9 cellular contexts compared by ENCODE assay signal in the genomic region with DNA sequence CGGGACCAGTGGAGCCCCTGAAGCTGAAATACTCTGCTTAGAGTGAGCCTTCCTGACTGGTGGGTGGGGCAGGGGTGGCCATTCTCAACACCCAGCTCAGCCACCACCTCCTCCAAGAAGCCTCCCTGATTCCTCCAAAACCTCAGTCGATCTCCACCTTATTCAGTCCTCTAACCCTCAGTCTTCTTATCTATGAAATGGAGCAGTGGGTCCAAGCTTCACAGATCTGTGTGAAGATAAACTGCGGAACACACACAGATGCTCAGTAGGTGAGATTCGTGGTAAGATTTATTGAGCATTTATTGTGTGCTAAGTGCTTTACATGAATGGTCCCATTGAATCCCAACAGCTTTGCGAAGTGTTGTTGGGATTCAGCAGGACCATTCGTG.
DNase-seq lines count a peak whose midpoint lies in the region; ATAC-seq, FAIRE-seq and TF ChIP-seq lines count a peak whose summit lies in the region.
"Had no signal": no experiment of that assay in that cellular context is flagged by ENCODE, and none has a peak within 500 bp of the region (broad histone marks: within the 10 kb centered on the region; RNA-seq: fewer than 3 reads in every experiment).

No MANE protein-coding gene starts in this region.

- H3K79me1 ChIP-seq in mesendoderm (ENCODE audit: low read length): no peaks in the 10 kb centered on the region

- peak overlapping the region; percentile 96 for H3K27ac Mint-ChIP-seq in activated T-helper 17 cell treated with anti-CD3 and anti-CD28 coated beads, Interleukin-2, amount 50 U/mL, for 72 hours

- H3K9me3 Mint-ChIP-seq in activated T-helper 17 cell treated with anti-CD3 and anti-CD28 coated beads, Interleukin-2, amount 50 U/mL, for 72 hours: no peaks in the 10 kb centered on the region

- H2BK15ac ChIP-seq in mesendoderm (replicated peaks; ENCODE audit: low read depth): no peak overlapping the region

- no peak overlapping the region for H2AK5ac ChIP-seq in mesendoderm (ENCODE audit: low read length)

- TF ChIP-seq EP300 in A549 (IDR thresholded peaks at IDR 0.05): no peak

- H3K4me1 ChIP-seq in A549 (peaks cover 16% of the 10 kb centered on the region; the same call in 2 of the 3 replicates), GM23248 (ENCODE audit: insufficient read depth) (peaks cover 4% of the 10 kb centered on the region; the same call in 1 of the 2 replicates), mesodermal cell (ENCODE audit: control insufficient read depth, insufficient read depth, low read length, poor library complexity, severe bottlenecking) (peaks cover 23% of the 10 kb centered on the region), mesendoderm (ENCODE audit: control insufficient read depth, low read depth, low read length) (peaks cover 11% of the 10 kb centered on the region)

- H3K4ac ChIP-seq in mesendoderm (ENCODE audit: low read depth, low read length): no peak overlapping the region

- H3K18ac ChIP-seq in mesendoderm (ENCODE audit: low read length): no peak overlapping the region

- no peak for ATAC-seq in A549
- ATAC-seq in activated T-helper 17 cell treated with anti-CD3 and anti-CD28 coated beads, Interleukin-2, amount 50 U/mL, for 72 hours (replicated peaks): no peak

- H3K27ac ChIP-seq in A549: peak overlapping the region; percentile 61 to 90
- H3K27ac ChIP-seq in GM23248: peak overlapping the region; percentile 36
- H3K27ac ChIP-seq in mesodermal cell (ENCODE audit: low read depth, low read length, severe bottlenecking): peak overlapping the region; percentile 96
- no peak overlapping the region for H3K27ac ChIP-seq in mesendoderm (ENCODE audit: low read depth, low read length)
- H3K27ac ChIP-seq in WERI-Rb-1: no peak overlapping the region

- H4K20me1 ChIP-seq in GM23248 (ENCODE audit: insufficient read depth): no peaks in the 10 kb centered on the region

- no peak overlapping the region for H3K56ac ChIP-seq in mesendoderm (ENCODE audit: low read length)

- H3K9ac ChIP-seq in GM23248: peak overlapping the region; percentile 46
- no peak overlapping the region for H3K9ac ChIP-seq in mesendoderm (ENCODE audit: low read length)

- no peaks in the 10 kb centered on the region for H3F3A ChIP-seq in GM23248 (ENCODE audit: insufficient read depth)

- H3K27me3 ChIP-seq in GM23248 (replicated peaks; ENCODE audit: insufficient read depth) (no peaks in the 10 kb centered on the region), mesendoderm (ENCODE audit: insufficient read depth, low read length, poor library complexity) (no peaks in the 10 kb centered on the region), WERI-Rb-1 (ENCODE audit: insufficient read depth, low read depth, severe bottlenecking) (no peaks in the 10 kb centered on the region)

- H2BK5ac ChIP-seq in mesendoderm (ENCODE audit: low read length): no peak overlapping the region

- H4K8ac ChIP-seq in mesendoderm (ENCODE audit: low read depth, low read length): no peak overlapping the region

- H4K5ac ChIP-seq in mesendoderm (ENCODE audit: low read length): no peak overlapping the region

- TF ChIP-seq CTCF in A549 (IDR thresholded peaks at IDR 0.05) (no peak), WERI-Rb-1 (IDR thresholded peaks at IDR 0.05; ENCODE audit: low read depth, low read length) (no peak)

- no peak overlapping the region for H2AFZ ChIP-seq in GM23248

- peak overlapping the region; percentile 89 for H3K4me3 Mint-ChIP-seq in activated T-helper 17 cell treated with anti-CD3 and anti-CD28 coated beads, Interleukin-2, amount 50 U/mL, for 72 hours

- H3K79me2 ChIP-seq in GM23248 (ENCODE audit: insufficient read depth): no peaks in the 10 kb centered on the region
- no peaks in the 10 kb centered on the region for H3K79me2 ChIP-seq in mesendoderm (ENCODE audit: control insufficient read depth, insufficient read depth, low read length)

- H3K9me3 ChIP-seq in A549 (no peaks in the 10 kb centered on the region), GM23248 (ENCODE audit: low read depth) (no peaks in the 10 kb centered on the region), mesodermal cell (ENCODE audit: control insufficient read depth, low read length) (no peaks in the 10 kb centered on the region), WERI-Rb-1 (ENCODE audit: severe bottlenecking) (no peaks in the 10 kb centered on the region)

- H3K36me3 Mint-ChIP-seq in activated T-helper 17 cell treated with anti-CD3 and anti-CD28 coated beads, Interleukin-2, amount 50 U/mL, for 72 hours (ENCODE audit: low read depth): no peaks in the 10 kb centered on the region

- no peaks in the 10 kb centered on the region for H3K9me2 ChIP-seq in GM23248 (ENCODE audit: insufficient read depth)

- no peak for DNase-seq in A549 (ENCODE audit: low read depth in 1 of 2, low spot score in 1 of 2)
- DNase-seq in GM23248: no peak
- no peak for DNase-seq in ecto neural progenitor cell (ENCODE audit: low spot score)
- DNase-seq in mesendoderm: no peak
- DNase-seq in WERI-Rb-1: no peak
- DNase-seq in stimulated activated CD4-positive, alpha-beta T cell treated with anti-CD3 and anti-CD28 coated beads, Interleukin-4, amount 100 ng/mL, for 4 hours: no peak
- DNase-seq: NCI-H2029 treated with DMSO at 0.1 percent for 48 hours had no signal

- TF ChIP-seq RAD21 in A549 (conservative IDR thresholded peaks at IDR 0.05 in 1 of 2, IDR thresholded peaks at IDR 0.05 in 1 of 2): no peak

- CTCF ChIA-PET in A549 (lab: Yijun Ruan, JAX): interaction anchor here (0.8 to 3.2 kb wide), 3 partner anchors 15 to 80 kb away, joined by 3 to 19 read pairs (median 3); no protein-coding TSS in a partner anchor

- H3K36me3 ChIP-seq in GM23248 (ENCODE audit: low read depth): no peaks in the 10 kb centered on the region
- H3K36me3 ChIP-seq in mesodermal cell (ENCODE audit: control insufficient read depth, insufficient read depth, low read length): no peaks in the 10 kb centered on the region
- no peaks in the 10 kb centered on the region for H3K36me3 ChIP-seq in mesendoderm (ENCODE audit: control insufficient read depth, insufficient read depth, low read length)
- no peaks in the 10 kb centered on the region for H3K36me3 ChIP-seq in WERI-Rb-1

- no peak overlapping the region for H3K4me3 ChIP-seq in A549
- no peak overlapping the region for H3K4me3 ChIP-seq in GM23248
- no peak overlapping the region for H3K4me3 ChIP-seq in mesodermal cell (ENCODE audit: extremely low read depth, insufficient read depth, low read length, poor library complexity, severe bottlenecking)
- H3K4me3 ChIP-seq in mesendoderm (ENCODE audit: low read length): no peak overlapping the region
- H3K4me3 ChIP-seq in WERI-Rb-1 (ENCODE audit: low read depth, low read length): no peak overlapping the region

- H2BK120ac ChIP-seq in mesendoderm (ENCODE audit: low read depth, low read length): no peak overlapping the region

- 83% methylated on average over 5 of the region's 6 CpGs for WGBS in A549 (ENCODE audit: missing lambda C conversion rate)
- WGBS in GM23248 (ENCODE audit: low coverage in 1 of 2, low lambda C conversion rate in 2 of 2, missing lambda C conversion rate in 2 of 2), 2 experiments: 79 to 84% methylated on average over 6 of the region's 6 CpGs
- WGBS in mesodermal cell (ENCODE audit: insufficient coverage in 2 of 2), 2 experiments: 80 to 88% methylated on average over 4 to 5 of the region's 6 CpGs
- no CpG with 5 or more reads among the region's 6 CpGs for WGBS in mesendoderm (ENCODE audit: extremely low coverage, insufficient coverage, low lambda C conversion rate)

- H3K27me3 Mint-ChIP-seq in activated T-helper 17 cell treated with anti-CD3 and anti-CD28 coated beads, Interleukin-2, amount 50 U/mL, for 72 hours: no peaks in the 10 kb centered on the region

- H3K4me1 Mint-ChIP-seq in activated T-helper 17 cell treated with anti-CD3 and anti-CD28 coated beads, Interleukin-2, amount 50 U/mL, for 72 hours: peaks cover 52% of the 10 kb centered on the region

- H3K4me2 ChIP-seq in A549 (peak overlapping the region; percentile 48; the same call in 2 of the 3 replicates), GM23248 (ENCODE audit: unreplicated experiment) (no peak overlapping the region), mesendoderm (ENCODE audit: low read length) (no peak overlapping the region)

- no peak overlapping the region for H3K23ac ChIP-seq in mesendoderm (ENCODE audit: low read length)

- FAIRE-seq in A549 (lab: Jason Lieb, UNC): no peak

- POLR2A ChIA-PET in A549 (lab: Yijun Ruan, JAX): no interaction called here

- no peak for TF ChIP-seq POLR2A in A549 (IDR thresholded peaks at IDR 0.05; ENCODE audit: low read length)

- in situ Hi-C loops in GM23248 (cut with MboI): no loop called here

TF ChIP-seq in A549, 52 proteins besides CTCF, POLR2A, EP300 and RAD21:
- TF ChIP-seq CBX8 (IDR thresholded peaks at IDR 0.05) (no peak), ZFP36 (IDR thresholded peaks at IDR 0.05; ENCODE audit: borderline replicate concordance, partially characterized antibody) (peak; percentile 75)
TF ChIP-seq in A549: peak in this region for 1.

Comparison
In these comparisons a context has a peak if more than half of its experiments do, and no peak if none do; other contexts are left out.
1. H3K27ac ChIP-seq: peak in A549 (2 of 2), GM23248 (single experiment) and mesodermal cell (single experiment); none in mesendoderm (single experiment) and WERI-Rb-1 (single experiment).